Comparison of ENCODE assay signal across 18 cellular contexts in the genomic region with DNA sequence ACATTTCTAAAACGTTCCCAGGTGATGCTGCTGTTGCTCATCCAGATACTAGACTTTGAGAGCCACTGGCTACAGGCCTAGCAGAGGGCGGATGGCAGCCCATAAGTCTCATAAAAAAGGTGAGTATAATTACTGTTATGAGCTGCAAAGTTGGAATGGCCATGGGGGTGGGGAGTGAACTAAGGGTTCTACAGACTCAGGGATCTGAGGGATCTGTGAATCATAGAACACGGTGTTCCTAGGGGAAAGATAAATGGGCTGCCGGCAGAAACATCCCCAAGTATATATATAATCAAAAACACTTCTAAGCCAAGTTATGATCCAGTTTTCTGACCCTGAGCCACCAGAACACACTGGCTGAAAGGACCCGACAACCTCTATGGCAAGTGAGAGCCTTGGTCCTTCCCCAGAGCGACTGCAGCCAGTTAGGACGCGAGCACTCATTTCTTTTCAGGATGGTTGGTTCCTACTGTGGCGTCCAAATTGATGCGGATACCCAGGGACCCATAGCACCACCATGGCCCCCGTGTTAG.
"Had no signal": no experiment of that assay in that cellular context is flagged by ENCODE, and none has a peak within 500 bp of the region (broad histone marks: within the 10 kb centered on the region; RNA-seq: fewer than 3 reads in every experiment).

No MANE protein-coding gene starts in this region.

- H3K9me3 ChIP-seq: left ventricle myocardium inferior, transverse colon had no signal

- DNase-seq: activated CD4-positive, alpha-beta T cell treated with anti-CD3 and anti-CD28 coated beads for 1 hour; activated CD4-positive, alpha-beta T cell treated with anti-CD3 and anti-CD28 coated beads, Interleukin-2, amount 50 U/mL, for 1 hour; activated CD8-positive, alpha-beta T cell treated with anti-CD3 and anti-CD28 coated beads, Interleukin-2, amount 10 ng/mL, durations not matched to agents 7 days and 5 days; activated gamma-delta T cell treated with Interleukin-2 at 50 U/mL for 16 hours; aorta; caudate nucleus; dermis blood vessel endothelial cell; effector CD8-positive, alpha-beta T cell; foreskin fibroblast; hippocampal formation; kidney glomerular epithelial cell; left ventricle myocardium inferior; retina; stimulated activated CD4-positive, alpha-beta T cell treated with anti-CD3 and anti-CD28 coated beads, Interleukin-4, amount 100 ng/mL, for 4 hours; stimulated activated naive CD8-positive, alpha-beta T cell treated with anti-CD3 and anti-CD28 coated beads, Interleukin-15, amount 100 ng/mL, for 72 hours; T-cell; transverse colon; WERI-Rb-1 had no signal

- H3K27ac ChIP-seq: left ventricle myocardium inferior, WERI-Rb-1 had no signal

- ATAC-seq: activated CD8-positive, alpha-beta T cell treated with anti-CD3 and anti-CD28 coated beads, Interleukin-2, amount 10 ng/mL, durations not matched to agents 7 days and 5 days; stimulated activated naive CD8-positive, alpha-beta T cell treated with anti-CD3 and anti-CD28 coated beads, Interleukin-15, amount 100 ng/mL, for 72 hours; T-cell had no signal

- H3K4me3 ChIP-seq: left ventricle myocardium inferior, transverse colon had no signal

- H3K36me3 ChIP-seq: left ventricle myocardium inferior, transverse colon, WERI-Rb-1 had no signal
